17 cellular contexts compared by ENCODE assay signal in genomic region chr1:31478167-31478566, GRCh38.
"Had no signal": no experiment of that assay in that cellular context is flagged by ENCODE, and none has a peak within 500 bp of the region (broad histone marks: within the 10 kb centered on the region; RNA-seq: fewer than 3 reads in every experiment).

No MANE protein-coding gene starts in this region.

- H3K9me3 ChIP-seq: body of pancreas had no signal

- H2AFZ ChIP-seq: hepatocyte, neural progenitor cell had no signal

- ATAC-seq: activated CD8-positive, alpha-beta T cell treated with anti-CD3 and anti-CD28 coated beads, Interleukin-2, amount 10 ng/mL, durations not matched to agents 7 days and 5 days; body of pancreas; naive thymus-derived CD8-positive, alpha-beta T cell had no signal

- DNase-seq: activated CD4-positive, alpha-beta T cell treated with anti-CD3 and anti-CD28 coated beads, Interleukin-2, amount 50 U/mL, for 1 hour; activated CD4-positive, CD25-positive, alpha-beta regulatory T cell treated with anti-CD3 and anti-CD28 coated beads, Interleukin-2, amount 50 U/mL, for 72 hours; activated CD8-positive, alpha-beta T cell treated with anti-CD3 and anti-CD28 coated beads, Interleukin-2, amount 10 ng/mL, durations not matched to agents 7 days and 5 days; activated gamma-delta T cell; anterior cingulate cortex; body of pancreas; caudate nucleus; effector CD4-positive, alpha-beta T cell; erythroblast; left ventricle myocardium inferior; naive thymus-derived CD8-positive, alpha-beta T cell; spleen; stimulated activated CD4-positive, alpha-beta T cell treated with anti-CD3 and anti-CD28 coated beads, Interleukin-4, amount 100 ng/mL, for 1 hour; stimulated activated naive CD4-positive, alpha-beta T cell had no signal

- H3K4me3 ChIP-seq: body of pancreas, hepatocyte, left ventricle myocardium inferior, neural progenitor cell, spleen had no signal

- H3K4me1 ChIP-seq: left ventricle myocardium inferior, neural progenitor cell had no signal

- H3K4me2 ChIP-seq: hepatocyte, neural progenitor cell had no signal

- H3K79me2 ChIP-seq: hepatocyte had no signal

- H3K36me3 ChIP-seq: left ventricle myocardium inferior, neural progenitor cell, spleen had no signal

- H3K9ac ChIP-seq: neural progenitor cell had no signal

- H3K27me3 ChIP-seq: body of pancreas, hepatocyte, neural progenitor cell had no signal

- H3K27ac ChIP-seq: body of pancreas, hepatocyte, left ventricle myocardium inferior, neural progenitor cell, spleen, VCaP had no signal
